8 cellular contexts compared by ENCODE assay signal in genomic region chr6:29723666-29724588, GRCh38. TPM values are rescaled to one million over a fixed set of nuclear protein-coding genes. Genes with fewer than 3 reads are reported as not detected.
DNase-seq lines count a peak whose midpoint lies in the region; ATAC-seq and TF ChIP-seq lines count a peak whose summit lies in the region.

No MANE protein-coding gene starts in this region.

- H2AFZ ChIP-seq in OCI-LY1 (ENCODE audit: low read length) = no peak overlapping the region

- H3K4me1 ChIP-seq in OCI-LY1 (ENCODE audit: insufficient read depth, low read length, severe bottlenecking) = peaks cover 10% of the 10 kb centered on the region
- peaks cover 6% of the 10 kb centered on the region for H3K4me1 ChIP-seq in skeletal muscle satellite cell (ENCODE audit: control insufficient read depth, insufficient read depth, low read length)

- ATAC-seq in left ventricle myocardium superior = peak; percentile 75

- H3K9me3 ChIP-seq in OCI-LY1 (ENCODE audit: low read length) (no peaks in the 10 kb centered on the region), skeletal muscle satellite cell (replicated peaks; ENCODE audit: low read length) (no peaks in the 10 kb centered on the region)

- peak overlapping the region; percentile 78 for H3K4me2 ChIP-seq in OCI-LY1 (ENCODE audit: low read length)
- peak overlapping the region; percentile 77 for H3K4me2 ChIP-seq in skeletal muscle satellite cell (ENCODE audit: low read length)

- H3K4me3 ChIP-seq in OCI-LY1 (ENCODE audit: low read depth, low read length, poor library complexity, severe bottlenecking) (peak overlapping the region; percentile 55), skeletal muscle satellite cell (ENCODE audit: low read length) (peak overlapping the region; percentile 66)

- intact Hi-C loops in left ventricle myocardium superior (cut with micrococcal nuclease) = no loop called here

- no peaks in the 10 kb centered on the region for H4K20me1 ChIP-seq in OCI-LY1 (ENCODE audit: insufficient read depth, low read length)

- H3K79me2 ChIP-seq in OCI-LY1 (ENCODE audit: insufficient read depth, low read length) = no peaks in the 10 kb centered on the region

- H3K9me2 ChIP-seq in OCI-LY1 (ENCODE audit: low read depth, low read length) = no peaks in the 10 kb centered on the region

- no peak overlapping the region; the same call in 1 of the 2 replicates for H3K9ac ChIP-seq in OCI-LY1 (ENCODE audit: low read length)
- H3K9ac ChIP-seq in skeletal muscle satellite cell (ENCODE audit: low read depth, low read length) = peak overlapping the region; percentile 36

- H3K27ac ChIP-seq in OCI-LY1 (ENCODE audit: low read depth, low read length, poor library complexity, severe bottlenecking) = no peak overlapping the region

- DNase-seq in AG08396 (ENCODE audit: low spot score) (peak; percentile 41), GM20000 (ENCODE audit: low spot score) (peak; percentile 78), left ventricle myocardium superior (peak; percentile 66), NCI-H1092 (lab: John Stamatoyannopoulos, UW) (no peak), NCI-H128 (lab: John Stamatoyannopoulos, UW; ENCODE audit: unreplicated experiment) (no peak)
- DNase-seq in activated naive CD4-positive, alpha-beta T cell treated with anti-CD3 and anti-CD28 coated beads, Interleukin-2, amount 50 U/mL, for 16 hours = peak; percentile 81

- no peaks in the 10 kb centered on the region for H3K36me3 ChIP-seq in OCI-LY1 (ENCODE audit: insufficient read depth, low read length)
- H3K36me3 ChIP-seq in skeletal muscle satellite cell (ENCODE audit: insufficient read depth, low read length) = no peaks in the 10 kb centered on the region

- no peaks in the 10 kb centered on the region for H3F3A ChIP-seq in OCI-LY1 (ENCODE audit: insufficient read depth, low read length)

- H3K27me3 ChIP-seq in OCI-LY1 (ENCODE audit: insufficient read depth, low read length) (no peaks in the 10 kb centered on the region), skeletal muscle satellite cell (ENCODE audit: control insufficient read depth, insufficient read depth, low read length) (peaks cover 13% of the 10 kb centered on the region)

- TF ChIP-seq CTCF in GM20000 (IDR thresholded peaks at IDR 0.05; ENCODE audit: extremely low read depth, missing control alignments) = no peak
- TF ChIP-seq CTCF in OCI-LY1 (IDR thresholded peaks at IDR 0.05; ENCODE audit: low read length) = no peak

RNA-seq across cellular contexts. Expression of gene HLA-F, which starts 0.7 kb away (rescaled TPM):
- 32.3 TPM for total RNA-seq in left ventricle myocardium superior
- total RNA-seq in skeletal muscle satellite cell (2012; rRNA removed) = 2.0 and 3.3 TPM in 2 replicates

RNA-seq across cellular contexts. Expression of gene ZFP57, which starts 43.0 kb away (rescaled TPM):
- total RNA-seq in left ventricle myocardium superior = not detected
- 0.51 TPM in 1 of 2 replicates, not detected in the other for total RNA-seq in skeletal muscle satellite cell (2012; rRNA removed)

Comparison
In these comparisons a context has a peak if more than half of its experiments do, and no peak if none do; other contexts are left out.
1. DNase-seq: peak in AG08396 (single experiment), GM20000 (single experiment), activated naive CD4-positive, alpha-beta T cell treated with anti-CD3 and anti-CD28 coated beads, Interleukin-2, amount 50 U/mL, for 16 hours (single experiment) and left ventricle myocardium superior (single experiment); none in NCI-H1092 (single experiment) and NCI-H128 (single experiment).